Comparison of ENCODE assay signal across 8 cellular contexts in the genomic region with DNA sequence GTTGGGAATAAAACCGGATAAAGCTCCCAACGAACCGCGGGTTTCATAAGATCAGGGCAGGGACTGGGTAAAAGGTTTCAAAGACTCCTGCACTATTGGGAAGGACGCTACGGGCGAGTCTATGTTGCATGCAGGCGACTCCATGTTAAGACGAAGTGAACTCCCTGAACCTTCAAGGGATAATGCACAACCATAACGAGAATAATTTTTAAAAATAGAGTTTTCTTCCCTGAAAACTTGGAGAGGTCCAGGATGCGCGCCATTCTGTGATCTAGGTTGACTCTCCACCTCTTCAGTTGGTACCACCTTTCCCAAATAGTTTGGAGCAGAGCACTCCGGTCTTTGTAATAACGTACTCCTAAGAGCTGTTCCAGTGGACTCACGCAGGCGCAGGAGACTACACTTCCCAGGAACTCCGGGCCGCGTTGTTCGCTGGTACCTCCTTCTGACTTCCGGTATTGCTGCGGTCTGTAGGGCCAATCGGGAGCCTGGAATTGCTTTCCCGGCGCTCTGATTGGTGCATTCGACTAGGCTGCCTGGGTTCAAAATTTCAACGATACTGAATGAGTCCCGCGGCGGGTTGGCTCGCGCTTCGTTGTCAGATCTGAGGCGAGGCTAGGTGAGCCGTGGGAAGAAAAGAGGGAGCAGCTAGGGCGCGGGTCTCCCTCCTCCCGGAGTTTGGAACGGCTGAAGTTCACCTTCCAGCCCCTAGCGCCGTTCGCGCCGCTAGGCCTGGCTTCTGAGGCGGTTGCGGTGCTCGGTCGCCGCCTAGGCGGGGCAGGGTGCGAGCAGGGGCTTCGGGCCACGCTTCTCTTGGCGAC. TPM values are rescaled to one million over a fixed set of nuclear protein-coding genes. Genes with fewer than 3 reads are reported as not detected.
DNase-seq lines count a peak whose midpoint lies in the region; ATAC-seq and FAIRE-seq lines count a peak whose summit lies in the region.

A gene with protein sequence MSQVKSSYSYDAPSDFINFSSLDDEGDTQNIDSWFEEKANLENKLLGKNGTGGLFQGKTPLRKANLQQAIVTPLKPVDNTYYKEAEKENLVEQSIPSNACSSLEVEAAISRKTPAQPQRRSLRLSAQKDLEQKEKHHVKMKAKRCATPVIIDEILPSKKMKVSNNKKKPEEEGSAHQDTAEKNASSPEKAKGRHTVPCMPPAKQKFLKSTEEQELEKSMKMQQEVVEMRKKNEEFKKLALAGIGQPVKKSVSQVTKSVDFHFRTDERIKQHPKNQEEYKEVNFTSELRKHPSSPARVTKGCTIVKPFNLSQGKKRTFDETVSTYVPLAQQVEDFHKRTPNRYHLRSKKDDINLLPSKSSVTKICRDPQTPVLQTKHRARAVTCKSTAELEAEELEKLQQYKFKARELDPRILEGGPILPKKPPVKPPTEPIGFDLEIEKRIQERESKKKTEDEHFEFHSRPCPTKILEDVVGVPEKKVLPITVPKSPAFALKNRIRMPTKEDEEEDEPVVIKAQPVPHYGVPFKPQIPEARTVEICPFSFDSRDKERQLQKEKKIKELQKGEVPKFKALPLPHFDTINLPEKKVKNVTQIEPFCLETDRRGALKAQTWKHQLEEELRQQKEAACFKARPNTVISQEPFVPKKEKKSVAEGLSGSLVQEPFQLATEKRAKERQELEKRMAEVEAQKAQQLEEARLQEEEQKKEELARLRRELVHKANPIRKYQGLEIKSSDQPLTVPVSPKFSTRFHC (plus strand): TSS at position 562 of the 821 bp plus-strand sequence. CDS start 18,187 bp downstream, outside the sequence.

- no peaks in the 10 kb centered on the region for H3K9me3 Mint-ChIP-seq in activated CD8-positive, alpha-beta memory T cell treated with anti-CD3 and anti-CD28 coated beads, Interleukin-2, amount 10 ng/mL, durations not matched to agents 7 days and 5 days (ENCODE audit: low read depth)

- DNase-seq in DMS 273 (lab: John Stamatoyannopoulos, UW; ENCODE audit: unreplicated experiment) (peak; percentile 99), NT2/D1 (ENCODE audit: low read depth, low spot score) (peak; percentile 90)
- peak; percentile 91 for DNase-seq in activated CD8-positive, alpha-beta memory T cell treated with anti-CD3 and anti-CD28 coated beads, Interleukin-2, amount 10 ng/mL, durations not matched to agents 7 days and 5 days
- peak; percentile 63 to 72 for DNase-seq in stimulated activated CD8-positive, alpha-beta memory T cell treated with anti-CD3 and anti-CD28 coated beads, Interleukin-15, amount 100 ng/mL, for 4 hours (ENCODE audit: low read depth in 2 of 2)

- H3K27me3 Mint-ChIP-seq in activated CD8-positive, alpha-beta memory T cell treated with anti-CD3 and anti-CD28 coated beads, Interleukin-2, amount 10 ng/mL, durations not matched to agents 7 days and 5 days = peaks cover 5% of the 10 kb centered on the region

- H3K27ac ChIP-seq in HUES48 (ENCODE audit: low read depth, low read length) (peak within 1 kb of the TSS; percentile 91), mesodermal cell (ENCODE audit: low read depth, low read length, severe bottlenecking) (peak within 1 kb of the TSS; percentile 74)

- no peak within 1 kb of the TSS for H3K27ac Mint-ChIP-seq in activated CD8-positive, alpha-beta memory T cell treated with anti-CD3 and anti-CD28 coated beads, Interleukin-2, amount 10 ng/mL, durations not matched to agents 7 days and 5 days

- peaks cover 12% of the 10 kb centered on the region for H3K36me3 Mint-ChIP-seq in activated CD8-positive, alpha-beta memory T cell treated with anti-CD3 and anti-CD28 coated beads, Interleukin-2, amount 10 ng/mL, durations not matched to agents 7 days and 5 days

- H3K9ac ChIP-seq in HUES48 (ENCODE audit: low read depth, low read length) (peak within 1 kb of the TSS; percentile 80), NT2/D1 (ENCODE audit: insufficient read length, low read depth) (peak within 1 kb of the TSS; percentile 93)

- 1% methylated on average over 47 to 53 of the region's 54 CpGs for WGBS in mesodermal cell (ENCODE audit: insufficient coverage in 2 of 2), 2 experiments

- peak; percentile 96 for ATAC-seq in GM21423 (IDR thresholded peaks at IDR 0.05; ENCODE audit: unreplicated experiment)
- ATAC-seq in activated CD8-positive, alpha-beta memory T cell treated with anti-CD3 and anti-CD28 coated beads, Interleukin-2, amount 10 ng/mL, durations not matched to agents 7 days and 5 days = peak; percentile 93

- H3K27me3 ChIP-seq in HUES48 (ENCODE audit: control insufficient read depth, insufficient read depth, low read length) = no peaks in the 10 kb centered on the region
- no peaks in the 10 kb centered on the region for H3K27me3 ChIP-seq in NT2/D1 (ENCODE audit: insufficient read depth, insufficient read length)

- no peak within 1 kb of the TSS for H3K4me3 Mint-ChIP-seq in activated CD8-positive, alpha-beta memory T cell treated with anti-CD3 and anti-CD28 coated beads, Interleukin-2, amount 10 ng/mL, durations not matched to agents 7 days and 5 days

- peak within 1 kb of the TSS; percentile 91 for H3K4me3 ChIP-seq in HUES48 (ENCODE audit: low read depth, low read length)
- H3K4me3 ChIP-seq in NT2/D1 (ENCODE audit: insufficient read length, low read depth) = peak within 1 kb of the TSS; percentile 86
- peak within 1 kb of the TSS; percentile 71 for H3K4me3 ChIP-seq in mesodermal cell (ENCODE audit: extremely low read depth, insufficient read depth, low read length, poor library complexity, severe bottlenecking)

- no peaks in the 10 kb centered on the region for H3K9me3 ChIP-seq in HUES48 (ENCODE audit: control insufficient read depth, insufficient read depth, low read length)
- H3K9me3 ChIP-seq in NT2/D1 (ENCODE audit: insufficient read depth, low read length) = no peaks in the 10 kb centered on the region
- H3K9me3 ChIP-seq in mesodermal cell (ENCODE audit: control insufficient read depth, low read length) = no peaks in the 10 kb centered on the region

- CTCF ChIA-PET in activated CD8-positive, alpha-beta memory T cell treated with anti-CD3 and anti-CD28 coated beads, Interleukin-2, amount 10 ng/mL, durations not matched to agents 7 days and 5 days (lab: Charles Lee) = interaction anchor here (1.0 to 6.7 kb wide), 11 partner anchors 9 to 179 kb away, joined by 3 to 59 read pairs (median 6); a partner anchor contains a TSS

- H3K4me1 Mint-ChIP-seq in activated CD8-positive, alpha-beta memory T cell treated with anti-CD3 and anti-CD28 coated beads, Interleukin-2, amount 10 ng/mL, durations not matched to agents 7 days and 5 days = peaks cover 10% of the 10 kb centered on the region

- H3K36me3 ChIP-seq in HUES48 (ENCODE audit: control insufficient read depth, insufficient read depth, low read length) = peaks cover 16% of the 10 kb centered on the region
- peaks cover 17% of the 10 kb centered on the region for H3K36me3 ChIP-seq in NT2/D1 (ENCODE audit: insufficient read depth, insufficient read length, low read length)
- H3K36me3 ChIP-seq in mesodermal cell (ENCODE audit: control insufficient read depth, insufficient read depth, low read length) = peaks cover 21% of the 10 kb centered on the region

- peak; percentile 77 for FAIRE-seq in endometrium (lab: Jason Lieb, UNC)

- H3K4me1 ChIP-seq in HUES48 (ENCODE audit: control insufficient read depth, insufficient read depth, low read length) (peaks cover 5% of the 10 kb centered on the region; the same call in 1 of the 2 replicates), NT2/D1 (ENCODE audit: insufficient read depth, insufficient read length) (no peaks in the 10 kb centered on the region), mesodermal cell (ENCODE audit: control insufficient read depth, insufficient read depth, low read length, poor library complexity, severe bottlenecking) (peaks cover 10% of the 10 kb centered on the region)

RNA-seq across cellular contexts. Expression of the gene that starts here (rescaled TPM):
- total RNA-seq in activated CD8-positive, alpha-beta memory T cell treated with anti-CD3 and anti-CD28 coated beads, Interleukin-2, amount 10 ng/mL, durations not matched to agents 7 days and 5 days = 100 to 1,000 TPM; 148 to 159 TPM
- 94.0 TPM for polyA plus RNA-seq in mesodermal cell (2013, experiment 1 of 2)
- 110 TPM for polyA plus RNA-seq in mesodermal cell (2013, experiment 2 of 2)

Comparison
In these comparisons a context has a peak if more than half of its experiments do, and no peak if none do; other contexts are left out.
1. Peak in every context shown above with its lines: DNase-seq, ATAC-seq, H3K4me3 ChIP-seq and H3K27ac ChIP-seq.